8 cellular contexts compared by ENCODE assay signal in genomic region chr2:234494361-234495075, GRCh38. TPM values are rescaled to one million over a fixed set of nuclear protein-coding genes. Genes with fewer than 3 reads are reported as not detected.
DNase-seq lines count a peak whose midpoint lies in the region; ATAC-seq and TF ChIP-seq lines count a peak whose summit lies in the region.

No MANE protein-coding gene starts in this region.

- H3K9ac ChIP-seq in Loucy (ENCODE audit: low read depth, low read length, poor library complexity, severe bottlenecking) (peak overlapping the region; percentile 81), iPS-20b (ENCODE audit: low read depth, low read length) (peak overlapping the region; percentile 84; the same call in 1 of the 2 replicates)

- TF ChIP-seq POLR2A in thyroid gland (IDR thresholded peaks at IDR 0.05), result no peak
- TF ChIP-seq POLR2A in GM18505 (IDR thresholded peaks at IDR 0.05; ENCODE audit: borderline replicate concordance, extremely low read depth, insufficient read depth, insufficient read length), result no peak

- H3K79me2 ChIP-seq in Loucy (ENCODE audit: insufficient read depth, low read length), result peaks cover 51% of the 10 kb centered on the region

- H3K4me3 Mint-ChIP-seq in activated T-helper 17 cell treated with anti-CD3 and anti-CD28 coated beads, Interleukin-2, amount 50 U/mL, for 72 hours, result peak overlapping the region; percentile 91

- peak overlapping the region; percentile 89 for H3K27ac Mint-ChIP-seq in activated T-helper 17 cell treated with anti-CD3 and anti-CD28 coated beads, Interleukin-2, amount 50 U/mL, for 72 hours

- H3K9me2 ChIP-seq in Loucy (replicated peaks; ENCODE audit: low read depth, low read length), result no peaks in the 10 kb centered on the region

- H3K27ac ChIP-seq in iPS-20b (ENCODE audit: low read length) (no peak overlapping the region), thyroid gland (no peak overlapping the region)

- no peaks in the 10 kb centered on the region for H3K27me3 Mint-ChIP-seq in activated T-helper 17 cell treated with anti-CD3 and anti-CD28 coated beads, Interleukin-2, amount 50 U/mL, for 72 hours

- H3K9me3 ChIP-seq in Loucy (ENCODE audit: insufficient read depth, low read depth, low read length) (no peaks in the 10 kb centered on the region), iPS-20b (ENCODE audit: insufficient read depth, low read depth, low read length) (no peaks in the 10 kb centered on the region), thyroid gland (no peaks in the 10 kb centered on the region)

- peaks cover 42% of the 10 kb centered on the region for H3K4me1 Mint-ChIP-seq in activated T-helper 17 cell treated with anti-CD3 and anti-CD28 coated beads, Interleukin-2, amount 50 U/mL, for 72 hours

- in situ Hi-C loops in Caki2 (cut with HindIII; ENCODE audit: low pct_unique_long_range_greater_than_20kb, low sequenced_read_pairs), result no loop called here

- 49 to 51% methylated on average over 8 of the region's 8 CpGs for WGBS in thyroid gland, 2 donors

- peaks cover 21% of the 10 kb centered on the region for H4K20me1 ChIP-seq in Loucy (ENCODE audit: insufficient read depth, low read length, poor library complexity, severe bottlenecking)

- H3K4me3 ChIP-seq in Loucy (ENCODE audit: low read length, poor library complexity, severe bottlenecking), result peak overlapping the region; percentile 80
- H3K4me3 ChIP-seq in iPS-20b (ENCODE audit: low read length), result peak overlapping the region; percentile 81
- peak overlapping the region in 1 of 3 donors; percentile 43 for H3K4me3 ChIP-seq in thyroid gland (replicated peaks in 1 of 3)

- H3K9me3 Mint-ChIP-seq in activated T-helper 17 cell treated with anti-CD3 and anti-CD28 coated beads, Interleukin-2, amount 50 U/mL, for 72 hours, result no peaks in the 10 kb centered on the region

- no peak overlapping the region for H2AFZ ChIP-seq in Loucy (ENCODE audit: low read length)

- TF ChIP-seq CTCF in Loucy (conservative IDR thresholded peaks at IDR 0.05; ENCODE audit: low read length) (no peak), thyroid gland (IDR thresholded peaks at IDR 0.05) (no peak)

- H3F3A ChIP-seq in Loucy (ENCODE audit: low read depth), result 0 out of 2 replicates have a peak, but pooled peaks cover 4% of the 10 kb centered on the region

- DNase-seq in Caki2 (ENCODE audit: low read depth), result peak; percentile 32
- peak; percentile 17 to 44 for DNase-seq in thyroid gland

- no peak for ATAC-seq in activated T-helper 17 cell treated with anti-CD3 and anti-CD28 coated beads, Interleukin-2, amount 50 U/mL, for 72 hours (replicated peaks)
- ATAC-seq in GM21737 (IDR thresholded peaks at IDR 0.05; ENCODE audit: unreplicated experiment), result no peak
- no peak for ATAC-seq in GM18498 (IDR thresholded peaks at IDR 0.05; ENCODE audit: unreplicated experiment)
- no peak for ATAC-seq in GM18505 (IDR thresholded peaks at IDR 0.05; ENCODE audit: unreplicated experiment)

- no peaks in the 10 kb centered on the region for H3K36me3 ChIP-seq in Loucy (ENCODE audit: insufficient read depth, low read length)
- H3K36me3 ChIP-seq in iPS-20b (ENCODE audit: insufficient read depth, low read depth, low read length), result no peaks in the 10 kb centered on the region
- no peaks in the 10 kb centered on the region for H3K36me3 ChIP-seq in thyroid gland

- peaks cover 53% of the 10 kb centered on the region for H3K4me1 ChIP-seq in Loucy (ENCODE audit: insufficient read depth, low read length, poor library complexity, severe bottlenecking)
- peaks cover 17% of the 10 kb centered on the region; the same call in 1 of the 2 replicates for H3K4me1 ChIP-seq in iPS-20b (ENCODE audit: insufficient read depth, low read length)
- H3K4me1 ChIP-seq in thyroid gland, result peaks cover 13 to 27% of the 10 kb centered on the region in 2 donors

- H3K4me2 ChIP-seq in Loucy (ENCODE audit: low read depth, low read length, poor library complexity, severe bottlenecking), result peak overlapping the region; percentile 93

- H3K36me3 Mint-ChIP-seq in activated T-helper 17 cell treated with anti-CD3 and anti-CD28 coated beads, Interleukin-2, amount 50 U/mL, for 72 hours (ENCODE audit: low read depth), result peaks cover 62% of the 10 kb centered on the region

- intact Hi-C loops in thyroid gland (cut with DNase I), result no loop called here

- H3K27me3 ChIP-seq in Loucy (ENCODE audit: insufficient read depth, low read length, poor library complexity, severe bottlenecking) (no peaks in the 10 kb centered on the region), iPS-20b (ENCODE audit: insufficient read depth, low read length) (peaks cover 30% of the 10 kb centered on the region), thyroid gland (no peaks in the 10 kb centered on the region)

RNA-seq across cellular contexts. Expression of gene ARL4C, which starts 2.4 kb away (rescaled TPM):
- total RNA-seq in Caki2 (2014; rRNA removed; shearing (Covaris generic); ENCODE audit: low replicate concordance), result 43.2 and 54.8 TPM in 2 replicates
- total RNA-seq in activated T-helper 17 cell treated with anti-CD3 and anti-CD28 coated beads, Interleukin-2, amount 50 U/mL, for 72 hours, result 100 to 1,000 TPM in 1 of 2 donors, 10 to 100 TPM in 1; 43.4 to 118 TPM
- total RNA-seq in thyroid gland, result 1 to 10 TPM; 1.5 to 6.3 (median 3.8) TPM
